1 cellular context compared by ENCODE assay signal in genomic region chr1:29202584-29203340, GRCh38.
TF ChIP-seq lines count a peak whose summit lies in the region.

No MANE protein-coding gene starts in this region.

TF ChIP-seq in HepG2, 621 proteins besides CTCF, POLR2A, EP300 and RAD21 (continued from another document and continues in another):
- TF ChIP-seq NR2F6 (IDR thresholded peaks at IDR 0.05) (no peak), NR2F6 (CRISPR knock-in tag; IDR thresholded peaks at IDR 0.05) (no peak), KLF16 (CRISPR knock-in tag; IDR thresholded peaks at IDR 0.05) (peak in 1 of 2 experiments; percentile 63; a peak in 1 of 4 replicates), DMTF1 (CRISPR knock-in tag; IDR thresholded peaks at IDR 0.05) (no peak), RORA (CRISPR knock-in tag; IDR thresholded peaks at IDR 0.05) (no peak), RBAK (CRISPR knock-in tag; IDR thresholded peaks at IDR 0.05) (no peak), MYC (CRISPR knock-in tag; IDR thresholded peaks at IDR 0.05; ENCODE audit: borderline replicate concordance) (no peak), TBX3 (IDR thresholded peaks at IDR 0.05; ENCODE audit: borderline replicate concordance) (no peak), ZBTB33 (CRISPR knock-in tag; IDR thresholded peaks at IDR 0.05) (peak; percentile 84), HOXA3 (CRISPR knock-in tag; IDR thresholded peaks at IDR 0.05) (no peak), SMC3 (IDR thresholded peaks at IDR 0.05; ENCODE audit: low read length) (peak; percentile 96), ZKSCAN8 (CRISPR knock-in tag; IDR thresholded peaks at IDR 0.05; ENCODE audit: borderline replicate concordance) (peak; percentile 51; the same call in 1 of the 2 replicates), CREB1 (IDR thresholded peaks at IDR 0.05) (no peak), CREB1 (CRISPR knock-in tag; IDR thresholded peaks at IDR 0.05) (peak; percentile 51; the same call in 1 of the 2 replicates), MIXL1 (CRISPR knock-in tag; IDR thresholded peaks at IDR 0.05) (0 out of 2 replicates have a peak, but pooled peaks have one; percentile 41), HOXA7 (CRISPR knock-in tag; IDR thresholded peaks at IDR 0.05) (no peak), ZNF205 (CRISPR knock-in tag; IDR thresholded peaks at IDR 0.05) (no peak), SYNCRIP (IDR thresholded peaks at IDR 0.05; ENCODE audit: insufficient read depth, low read depth, low read length) (no peak), ISL2 (CRISPR knock-in tag; IDR thresholded peaks at IDR 0.05) (no peak), ZBTB42 (CRISPR knock-in tag; IDR thresholded peaks at IDR 0.05) (no peak), ZNF687 (CRISPR knock-in tag; IDR thresholded peaks at IDR 0.05) (0 out of 2 replicates have a peak, but pooled peaks have one; percentile 27), TBX2 (CRISPR knock-in tag; IDR thresholded peaks at IDR 0.05; ENCODE audit: borderline replicate concordance) (no peak), PCBP2 (optimal IDR thresholded peaks at IDR 0.05; ENCODE audit: low read depth, low read length, poor library complexity, severe bottlenecking) (no peak), ZNF652 (CRISPR knock-in tag; IDR thresholded peaks at IDR 0.05; ENCODE audit: borderline replicate concordance, low read depth) (no peak; the same call in 1 of the 2 replicates), PCBP1 (IDR thresholded peaks at IDR 0.05; ENCODE audit: borderline replicate concordance, low read depth, low read length) (no peak), STAT5B (CRISPR knock-in tag; IDR thresholded peaks at IDR 0.05) (no peak), SALL1 (CRISPR knock-in tag; IDR thresholded peaks at IDR 0.05) (peak; percentile 72), THRA (CRISPR knock-in tag; IDR thresholded peaks at IDR 0.05; ENCODE audit: borderline replicate concordance) (0 out of 2 replicates have a peak, but pooled peaks have one; percentile 62), JARID2 (CRISPR knock-in tag; IDR thresholded peaks at IDR 0.05; ENCODE audit: insufficient replicate concordance) (no peak), RAD51 (IDR thresholded peaks at IDR 0.05; ENCODE audit: borderline replicate concordance) (no peak), ZNF768 (CRISPR knock-in tag; IDR thresholded peaks at IDR 0.05) (0 out of 2 replicates have a peak, but pooled peaks have one; percentile 34), ZBTB14 (CRISPR knock-in tag; IDR thresholded peaks at IDR 0.05) (no peak), ZNF792 (CRISPR knock-in tag; IDR thresholded peaks at IDR 0.05) (0 out of 2 replicates have a peak, but pooled peaks have one; percentile 44), POGK (CRISPR knock-in tag; conservative IDR thresholded peaks at IDR 0.05) (0 out of 2 replicates have a peak, but pooled peaks have one; percentile 40), ZNF10 (CRISPR knock-in tag; IDR thresholded peaks at IDR 0.05; ENCODE audit: borderline replicate concordance, low read depth) (no peak), ZNF30 (CRISPR knock-in tag; IDR thresholded peaks at IDR 0.05) (no peak), PAX8 (CRISPR knock-in tag; IDR thresholded peaks at IDR 0.05; ENCODE audit: borderline replicate concordance) (no peak), SPEN (CRISPR knock-in tag; IDR thresholded peaks at IDR 0.05; ENCODE audit: low read depth) (0 out of 2 replicates have a peak, but pooled peaks have one; percentile 34), ZBTB20 (CRISPR knock-in tag; IDR thresholded peaks at IDR 0.05; ENCODE audit: borderline replicate concordance, low read depth) (no peak), ZBTB38 (CRISPR knock-in tag; IDR thresholded peaks at IDR 0.05) (0 out of 2 replicates have a peak, but pooled peaks have one; percentile 39), ZHX2 (IDR thresholded peaks at IDR 0.05; ENCODE audit: low read depth) (no peak), ZHX2 (CRISPR knock-in tag; IDR thresholded peaks at IDR 0.05; ENCODE audit: borderline replicate concordance) (no peak), GABPB1 (CRISPR knock-in tag; IDR thresholded peaks at IDR 0.05) (0 out of 2 replicates have a peak, but pooled peaks have one; percentile 41), ZSCAN5A (CRISPR knock-in tag; IDR thresholded peaks at IDR 0.05; ENCODE audit: borderline replicate concordance) (no peak), HES4 (CRISPR knock-in tag; IDR thresholded peaks at IDR 0.05; ENCODE audit: borderline replicate concordance) (no peak)
